ENCODE assay signal across 8 cellular contexts in genomic region chr19:39941615-39942507, GRCh38. TPM values are rescaled to one million over a fixed set of nuclear protein-coding genes. Genes with fewer than 3 reads are reported as not detected.
DNase-seq lines count a peak whose midpoint lies in the region; ATAC-seq and TF ChIP-seq lines count a peak whose summit lies in the region.

No MANE protein-coding gene starts in this region.

- H3K4me2 ChIP-seq in OCI-LY7 (ENCODE audit: low read length): peak overlapping the region; percentile 94

- H3K4me1 Mint-ChIP-seq in activated naive CD8-positive, alpha-beta T cell (ENCODE audit: low read depth): peaks cover 79% of the 10 kb centered on the region

- H3K4me1 ChIP-seq in OCI-LY7 (ENCODE audit: insufficient read depth, low read length, poor library complexity, severe bottlenecking): peaks cover 47% of the 10 kb centered on the region

- peak overlapping the region; percentile 60 for H3K4me3 ChIP-seq in OCI-LY7 (ENCODE audit: low read depth, low read length, poor library complexity, severe bottlenecking)

- peaks cover 11% of the 10 kb centered on the region for H3K9me3 Mint-ChIP-seq in activated naive CD8-positive, alpha-beta T cell (ENCODE audit: low read depth)

- H3K27me3 Mint-ChIP-seq in activated naive CD8-positive, alpha-beta T cell: no peaks in the 10 kb centered on the region

- no peaks in the 10 kb centered on the region for H3K79me2 ChIP-seq in OCI-LY7 (ENCODE audit: insufficient read depth, low read depth, low read length)

- CTCF ChIA-PET in OCI-LY7 (lab: Charles Lee; ENCODE audit: unreplicated experiment): interaction anchor here (0.6 to 1.2 kb wide), 2 partner anchors 28 to 79 kb away, joined by 3 to 4 read pairs; no protein-coding TSS in a partner anchor

- POLR2A ChIA-PET in OCI-LY7 (lab: Charles Lee): interaction anchor here (0.6 to 2.7 kb wide), 7 partner anchors 10 to 1083 kb away, joined by 3 to 19 read pairs (median 4); partner anchors contain the start of gene PSMC4

- TF ChIP-seq CTCF in OCI-LY7 (conservative IDR thresholded peaks at IDR 0.05; ENCODE audit: low read length): no peak

- H3K9me3 ChIP-seq in OCI-LY7 (ENCODE audit: low read length): peaks cover 20% of the 10 kb centered on the region; the same call in 1 of the 2 replicates

- H3K36me3 Mint-ChIP-seq in activated naive CD8-positive, alpha-beta T cell: peaks cover 6% of the 10 kb centered on the region

- peak; percentile 81 for ATAC-seq in GM21723 (IDR thresholded peaks at IDR 0.05; ENCODE audit: unreplicated experiment)

- H4K20me1 ChIP-seq in OCI-LY7 (ENCODE audit: insufficient read depth, low read length): no peaks in the 10 kb centered on the region

- BruUV-seq in OCI-LY7 (replicated peaks; lab: Mats Ljungman, UMichigan): no TSS peak

- peak overlapping the region; percentile 93 for H3K27ac Mint-ChIP-seq in activated naive CD8-positive, alpha-beta T cell

- DNase-seq in Daoy (ENCODE audit: low read depth) (peak; percentile 77), OCI-LY7 (ENCODE audit: low spot score) (peak; percentile 81), myocyte (ENCODE audit: low read depth) (peak; percentile 15), SHP77 treated with DMSO at 0.1 percent for 48 hours (lab: John Stamatoyannopoulos, UW) (no peak), HUDEP-2 (lab: John Stamatoyannopoulos, UW; ENCODE audit: unreplicated experiment in 76 of 76) (no peak), hepatic stellate cell (ENCODE audit: low spot score) (no peak)

- no peaks in the 10 kb centered on the region; the same call in 1 of the 2 replicates for H3K36me3 ChIP-seq in OCI-LY7 (ENCODE audit: insufficient read depth, low read length)

- peak overlapping the region; percentile 76 for H3K4me3 Mint-ChIP-seq in activated naive CD8-positive, alpha-beta T cell

- intact Hi-C loops in OCI-LY7 (cut with micrococcal nuclease; ENCODE audit: unreplicated experiment): loop anchor here (1.0 to 2.0 kb wide), 2 partner anchors 17 to 28 kb away; no protein-coding TSS in a partner anchor

- H3K27ac ChIP-seq in OCI-LY7 (ENCODE audit: low read depth, low read length, poor library complexity, severe bottlenecking): peak overlapping the region; percentile 92

- H2AFZ ChIP-seq in OCI-LY7 (ENCODE audit: low read length): peak overlapping the region; percentile 52; the same call in 1 of the 2 replicates

- H3K9me2 ChIP-seq in OCI-LY7 (ENCODE audit: insufficient read depth, low read length): no peaks in the 10 kb centered on the region

RNA-seq across cellular contexts. Expression of gene FCGBP, which starts 7.4 kb away (rescaled TPM):
- 0.92 and 1.5 TPM in 2 replicates for total RNA-seq in Daoy (2014; rRNA removed; shearing (Covaris generic))
- total RNA-seq in OCI-LY7 (2014; rRNA removed; shearing (Covaris generic)): 0.21 and 0.41 TPM in 2 replicates
- total RNA-seq in OCI-LY7 (2022) (1.1 and 1.7 TPM in 2 replicates), myocyte (0.21 and 0.43 TPM in 2 replicates)
- polyA plus RNA-seq in myocyte (2012): 0.33 TPM

RNA-seq across cellular contexts. Expression of gene PSMC4, which starts 29.1 kb away (rescaled TPM):
- total RNA-seq in Daoy (2014; rRNA removed; shearing (Covaris generic)): 483 and 520 TPM in 2 replicates
- 82.3 and 94.3 TPM in 2 replicates for total RNA-seq in OCI-LY7 (2014; rRNA removed; shearing (Covaris generic))
- total RNA-seq in OCI-LY7 (2022) (73.6 and 78.0 TPM in 2 replicates), myocyte (165 and 187 TPM in 2 replicates)
- polyA plus RNA-seq in myocyte (2012): 130 TPM

RNA-seq across cellular contexts. Expression of gene ZNF546, which starts 55.0 kb away (rescaled TPM):
- total RNA-seq in Daoy (2014; rRNA removed; shearing (Covaris generic)): 0.60 and 4.8 TPM in 2 replicates
- 2.3 and 5.0 TPM in 2 replicates for total RNA-seq in OCI-LY7 (2014; rRNA removed; shearing (Covaris generic))
- total RNA-seq in OCI-LY7 (2022) (9.3 and 11.5 TPM in 2 replicates), myocyte (3.0 and 3.2 TPM in 2 replicates)
- 1.1 TPM for polyA plus RNA-seq in myocyte (2012)

Comparison
In these comparisons a context has a peak if more than half of its experiments do, and no peak if none do; other contexts are left out.
1. DNase-seq: peak in Daoy (single experiment), OCI-LY7 (single experiment) and myocyte (single experiment); none in SHP77 treated with DMSO at 0.1 percent for 48 hours (single experiment), HUDEP-2 (0 of 76) and hepatic stellate cell (single experiment).